10 cellular contexts compared by ENCODE assay signal in the genomic region with DNA sequence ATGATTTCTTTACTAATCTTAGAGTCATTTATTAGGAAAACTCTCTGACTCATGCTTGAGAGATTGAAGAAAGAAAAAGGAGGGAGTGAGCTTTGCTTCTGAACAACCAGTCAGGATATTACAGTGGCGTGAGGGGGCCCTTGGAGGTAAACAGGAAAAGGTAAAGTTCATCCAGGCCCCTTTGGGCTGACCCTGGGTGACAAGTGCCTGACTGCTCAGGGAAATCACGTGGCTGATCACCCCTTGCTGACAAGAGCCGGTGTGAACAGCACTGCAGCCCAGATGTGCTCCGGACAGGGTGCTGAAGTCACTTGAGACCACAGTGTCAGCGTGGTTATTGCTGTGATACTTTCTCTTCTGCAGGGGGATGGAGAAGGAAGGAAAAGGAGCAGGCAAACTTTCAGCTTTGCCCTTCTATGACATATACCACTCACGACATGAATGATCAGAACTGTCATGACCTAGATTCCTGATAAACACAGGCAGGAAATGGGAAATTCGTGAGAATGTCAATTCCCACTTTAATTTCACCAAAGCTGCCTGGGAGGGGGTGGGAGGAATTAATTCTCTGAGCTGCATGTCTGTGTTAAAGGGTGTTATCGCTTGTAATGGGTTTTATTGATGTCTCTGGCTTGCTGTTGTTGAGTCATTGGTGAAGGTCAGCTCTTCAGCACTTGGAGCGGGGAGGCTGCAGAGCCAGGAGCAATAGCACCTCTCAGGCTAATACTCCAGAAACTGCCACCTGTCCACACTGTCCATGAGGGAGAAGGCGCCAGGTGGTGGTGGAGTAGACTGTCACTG.
A peak's percentile ranks its signal among the peaks of the same experiment; 100 is the strongest.
DNase-seq lines count a peak whose midpoint lies in the region; ATAC-seq and TF ChIP-seq lines count a peak whose summit lies in the region.
"Had no signal": no experiment of that assay in that cellular context is flagged by ENCODE, and none has a peak within 500 bp of the region (broad histone marks: within the 10 kb centered on the region; RNA-seq: fewer than 3 reads in every experiment).

No MANE protein-coding gene starts in this region.

- DNase-seq in NCI-H146 (lab: John Stamatoyannopoulos, UW) (peak; percentile 17), NCI-H146 treated with DMSO at 0.1 percent for 48 hours (lab: John Stamatoyannopoulos, UW; ENCODE audit: unreplicated experiment) (no peak), SHP77 treated with DMSO at 0.1 percent for 48 hours (lab: John Stamatoyannopoulos, UW) (peak; percentile 20), epithelial cell of esophagus (ENCODE audit: low read depth) (peak; percentile 8)
- DNase-seq in stimulated activated CD8-positive, alpha-beta memory T cell treated with anti-CD3 and anti-CD28 coated beads, Interleukin-12 subunit alpha, Interleukin-12 subunit beta, amount 100 ng/mL, for 4 hours (ENCODE audit: low read depth), result peak; percentile 31
- DNase-seq: IMR-90; stimulated activated naive B cell treated with anti-CD40 and anti-IgM and Interleukin-4, amounts not matched to agents 10 μg/mL and 1 μg/mL and 100 μg/mL, for 72 hours had no signal

- no peak overlapping the region for H3K4me3 ChIP-seq in epithelial cell of esophagus (ENCODE audit: low read length)

- TF ChIP-seq CTCF in epithelial cell of esophagus (IDR thresholded peaks at IDR 0.05; ENCODE audit: insufficient read depth, low read depth, low read length, missing control alignments), result no peak

- ATAC-seq in GM18867 (IDR thresholded peaks at IDR 0.05; ENCODE audit: unreplicated experiment) (no peak), HG03521 (IDR thresholded peaks at IDR 0.05; ENCODE audit: unreplicated experiment) (no peak), HG03432 (IDR thresholded peaks at IDR 0.05; ENCODE audit: unreplicated experiment) (no peak)
- ATAC-seq: stimulated activated naive B cell treated with anti-CD40 and anti-IgM and Interleukin-4, amounts not matched to agents 10 μg/mL and 1 μg/mL and 100 μg/mL, for 72 hours had no signal
